In the genomic region with DNA sequence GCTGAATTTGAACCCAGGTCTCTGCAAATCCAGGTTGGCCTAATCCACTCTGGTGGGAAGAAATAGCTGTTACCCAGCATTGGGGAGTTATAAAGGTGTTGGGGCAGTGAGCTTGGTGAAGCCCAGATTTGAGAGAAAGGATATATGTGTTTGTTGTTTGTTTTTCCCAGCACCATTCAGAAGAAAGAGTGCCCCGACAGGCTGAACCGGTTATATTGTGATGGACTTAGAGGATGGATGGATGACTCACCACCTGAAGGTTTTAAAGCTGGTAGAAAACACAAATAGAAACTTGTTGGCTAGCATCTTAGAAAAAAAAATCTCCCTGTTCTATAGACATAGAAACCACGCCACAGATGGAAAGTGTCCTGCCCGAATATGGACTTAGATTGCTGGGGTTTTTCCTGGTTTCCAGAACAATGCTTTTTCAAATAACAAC, we compare ENCODE assay signal across 14 cellular contexts.
A peak's percentile ranks its signal among the peaks of the same experiment; 100 is the strongest.
DNase-seq lines count a peak whose midpoint lies in the region; ATAC-seq lines count a peak whose summit lies in the region.
"Had no signal": no experiment of that assay in that cellular context is flagged by ENCODE, and none has a peak within 500 bp of the region (broad histone marks: within the 10 kb centered on the region; RNA-seq: fewer than 3 reads in every experiment).

No MANE protein-coding gene starts in this region.

- DNase-seq in NCI-H1417 (lab: John Stamatoyannopoulos, UW) (peak in 2 of 3 experiments; percentile 13 to 56), NCI-H1417 treated with DMSO at 0.1 percent for 48 hours (lab: John Stamatoyannopoulos, UW) (no peak), NT2/D1 (ENCODE audit: low read depth, low spot score) (peak; percentile 38), iPS-NIHi11 (ENCODE audit: low spot score) (peak; percentile 50), ureter (ENCODE audit: low spot score) (peak; percentile 89), kidney glomerular epithelial cell (lab: John Stamatoyannopoulos, UW) (no peak)
- DNase-seq: 8988T; activated T-cell treated with anti-CD3 and anti-CD28 coated beads, Interleukin-2, amount 50 U/mL, for 72 hours; HCEC 1CT; Kasumi-1; NCI-H82 had no signal

- no peaks in the 10 kb centered on the region for H3K9me3 ChIP-seq in NT2/D1 (ENCODE audit: insufficient read depth, low read length)

- H3K9ac ChIP-seq in NT2/D1 (ENCODE audit: insufficient read length, low read depth): no peak overlapping the region

- H3K4me1 ChIP-seq in NT2/D1 (ENCODE audit: insufficient read depth, insufficient read length): peaks cover 17% of the 10 kb centered on the region

- no peaks in the 10 kb centered on the region for H3K36me3 ChIP-seq in NT2/D1 (ENCODE audit: insufficient read depth, insufficient read length, low read length)

- no peak overlapping the region for H3K4me3 ChIP-seq in NT2/D1 (ENCODE audit: insufficient read length, low read depth)

- ATAC-seq in HG02763 (IDR thresholded peaks at IDR 0.05; ENCODE audit: unreplicated experiment): no peak
- ATAC-seq in GM19351 (IDR thresholded peaks at IDR 0.05; ENCODE audit: unreplicated experiment): no peak
- ATAC-seq: activated CD4-positive, CD25-positive, alpha-beta regulatory T cell treated with anti-CD3 and anti-CD28 coated beads, Interleukin-2, amount 50 U/mL, for 24 hours had no signal

- H3K27me3 ChIP-seq in NT2/D1 (ENCODE audit: insufficient read depth, insufficient read length): no peaks in the 10 kb centered on the region

Comparison
In these comparisons a context has a peak if more than half of its experiments do, and no peak if none do; other contexts are left out.
1. DNase-seq: peak in NCI-H1417 (2 of 3), NT2/D1 (single experiment), iPS-NIHi11 (single experiment) and ureter (single experiment); none in NCI-H1417 treated with DMSO at 0.1 percent for 48 hours (single experiment) and kidney glomerular epithelial cell (single experiment).